Comparison of ENCODE assay signal across 19 cellular contexts in the genomic region with DNA sequence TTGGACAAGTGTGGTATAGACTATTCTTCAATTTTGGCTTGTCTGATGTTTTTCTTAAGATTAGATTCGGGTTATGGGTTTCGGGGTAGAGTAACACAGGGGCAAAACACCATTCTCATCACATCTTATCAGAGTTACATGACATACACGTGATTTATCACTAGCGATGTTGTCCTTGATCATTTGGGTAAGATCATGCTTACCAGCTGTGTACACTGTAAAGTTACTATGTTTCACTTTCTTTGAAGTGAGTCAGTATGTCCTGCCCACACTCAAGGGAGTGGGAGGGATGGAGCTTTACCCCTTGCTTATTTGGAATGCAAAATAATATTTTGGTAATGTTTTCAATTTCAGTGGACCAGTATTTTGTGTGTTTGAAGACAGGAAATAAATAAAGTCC.
A peak's percentile ranks its signal among the peaks of the same experiment; 100 is the strongest.
DNase-seq lines count a peak whose midpoint lies in the region; ATAC-seq, FAIRE-seq and TF ChIP-seq lines count a peak whose summit lies in the region.
"Had no signal": no experiment of that assay in that cellular context is flagged by ENCODE, and none has a peak within 500 bp of the region (broad histone marks: within the 10 kb centered on the region; RNA-seq: fewer than 3 reads in every experiment).

No MANE protein-coding gene starts in this region.

- H3K4me1 ChIP-seq in osteoblast (ENCODE audit: insufficient read depth, low read length) = peaks cover 21% of the 10 kb centered on the region
- peaks cover 8% of the 10 kb centered on the region for H3K4me1 ChIP-seq in HAP-1
- H3K4me1 ChIP-seq: lower lobe of right lung had no signal

- no peak for TF ChIP-seq CTCF in osteoblast (IDR thresholded peaks at IDR 0.05; ENCODE audit: extremely low read depth, low read depth, low read length)

- H3K4me3 ChIP-seq in osteoblast (ENCODE audit: insufficient read depth, low read length) (no peak overlapping the region), HAP-1 (no peak overlapping the region)
- H3K4me3 ChIP-seq: GM12878, lower lobe of right lung, ovary had no signal

- no peaks in the 10 kb centered on the region for H3K9me3 ChIP-seq in osteoblast (ENCODE audit: low read depth, low read length)
- H3K9me3 ChIP-seq in HAP-1 = no peaks in the 10 kb centered on the region
- H3K9me3 ChIP-seq: lower lobe of right lung, ovary had no signal

- peak; percentile 62 for ATAC-seq in GM19035 (IDR thresholded peaks at IDR 0.05; ENCODE audit: unreplicated experiment)
- ATAC-seq in HG02610 (IDR thresholded peaks at IDR 0.05; ENCODE audit: unreplicated experiment) = peak; percentile 62
- ATAC-seq: activated CD4-positive, CD25-positive, alpha-beta regulatory T cell treated with anti-CD3 and anti-CD28 coated beads, Interleukin-2, amount 50 U/mL, for 24 hours; GM12878; lower lobe of right lung had no signal

- no peaks in the 10 kb centered on the region for H3K36me3 ChIP-seq in osteoblast (ENCODE audit: insufficient read depth, low read length)
- H3K36me3 ChIP-seq in HAP-1 (replicated peaks) = no peaks in the 10 kb centered on the region
- H3K36me3 ChIP-seq: lower lobe of right lung, ovary had no signal

- FAIRE-seq in HTR-8/SVneo (lab: Jason Lieb, UNC) = peak; percentile 69
- FAIRE-seq: GM12878 had no signal

- DNase-seq in HTR-8/SVneo (ENCODE audit: insufficient read length, low spot score) = no peak
- peak; percentile 84 for DNase-seq in osteoblast (ENCODE audit: insufficient read length, low spot score, missing footprints)
- DNase-seq in NCI-H2029 (lab: John Stamatoyannopoulos, UW) = no peak
- no peak for DNase-seq in HK-2 (ENCODE audit: unreplicated experiment)
- DNase-seq in pons (ENCODE audit: low spot score) = no peak
- DNase-seq in HAP-1 (ENCODE audit: low spot score in 2 of 2) = no peak
- DNase-seq: activated gamma-delta T cell treated with Interleukin-2 at 50 U/mL for 16 hours, AML-193, H9, lower lobe of right lung, NCI-H1694 treated with DMSO at 0.1 percent for 48 hours, NCI-H446, ovary, SIG-M5, T-helper 2 cell had no signal

- H3K4me2 ChIP-seq in osteoblast (ENCODE audit: insufficient read depth, low read length) = peak overlapping the region; percentile 30

- no peaks in the 10 kb centered on the region for H4K20me1 ChIP-seq in osteoblast (ENCODE audit: insufficient read depth, low read length)

- no peaks in the 10 kb centered on the region for H3K27me3 ChIP-seq in osteoblast (ENCODE audit: insufficient read depth, low read length)
- H3K27me3 ChIP-seq in HAP-1 (ENCODE audit: low read depth) = peaks cover 12% of the 10 kb centered on the region
- H3K27me3 ChIP-seq: ovary had no signal

- in situ Hi-C loops in HAP-1 (cut with MboI; ENCODE audit: low sequenced_read_pairs) = no loop called here

- no peak overlapping the region for H2AFZ ChIP-seq in osteoblast (ENCODE audit: low read length)

- no peaks in the 10 kb centered on the region for H3K79me2 ChIP-seq in osteoblast (ENCODE audit: insufficient read depth, low read length)

- H3K27ac ChIP-seq in osteoblast (ENCODE audit: low read depth, low read length) = no peak overlapping the region
- H3K27ac ChIP-seq: lower lobe of right lung had no signal
